11 cellular contexts compared by ENCODE assay signal in the genomic region with DNA sequence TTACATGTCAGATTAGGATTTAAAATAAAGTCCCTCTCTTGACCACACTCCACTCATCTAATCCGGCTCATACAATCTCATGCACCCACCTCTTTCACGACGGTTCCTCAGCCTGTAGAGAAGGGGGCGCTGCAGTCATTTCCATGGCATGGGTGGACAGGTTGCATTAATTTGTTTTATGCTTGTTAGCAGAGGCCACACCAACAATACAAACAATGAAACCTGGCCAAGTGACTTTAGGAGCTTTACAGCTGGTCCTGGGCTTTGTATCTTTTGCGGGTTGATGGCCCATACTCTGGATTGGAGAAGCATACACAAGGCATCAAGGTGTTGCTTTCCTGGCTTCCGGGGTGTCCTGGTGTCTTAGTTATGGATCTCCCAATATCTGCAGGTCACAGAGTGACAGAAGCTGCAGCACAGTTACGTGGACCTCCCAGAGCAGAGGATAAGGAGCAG. TPM values are rescaled to one million over a fixed set of nuclear protein-coding genes. Genes with fewer than 3 reads are reported as not detected.
DNase-seq lines count a peak whose midpoint lies in the region; ATAC-seq and TF ChIP-seq lines count a peak whose summit lies in the region.
"Had no signal": no experiment of that assay in that cellular context is flagged by ENCODE, and none has a peak within 500 bp of the region (broad histone marks: within the 10 kb centered on the region; RNA-seq: fewer than 3 reads in every experiment).

No MANE protein-coding gene starts in this region.

- H3K27me3 Mint-ChIP-seq in Calu3 (ENCODE audit: unreplicated experiment) = peaks cover 11% of the 10 kb centered on the region

- TF ChIP-seq POLR2A in lower leg skin (IDR thresholded peaks at IDR 0.05) = no peak

- no TSS peak for BruUV-seq in Calu3 (replicated peaks; lab: Mats Ljungman, UMichigan)

- DNase-seq in Calu3 (peak; percentile 73), HCEC 1CT (peak; percentile 55), SW 1271 (lab: John Stamatoyannopoulos, UW) (peak; percentile 23 to 44), iris pigment epithelial cell (ENCODE audit: low read depth) (peak; percentile 71), sciatic nerve (ENCODE audit: low spot score) (no peak), lower leg skin (ENCODE audit: low spot score in 2 of 2) (no peak), left ventricle myocardium superior (no peak)
- DNase-seq: activated effector memory CD4-positive, alpha-beta T cell treated with Interleukin-2 at 50 U/mL for 16 hours; NCI-H2107 had no signal

- peaks cover 10% of the 10 kb centered on the region for H3K4me1 Mint-ChIP-seq in Calu3 (ENCODE audit: low read depth, unreplicated experiment)

- H3K4me3 ChIP-seq in lower leg skin (ENCODE audit: low read depth, poor library complexity, severe bottlenecking) = no peak overlapping the region
- H3K4me3 ChIP-seq: lung had no signal

- H3K4me3 Mint-ChIP-seq in Calu3 (ENCODE audit: low read depth, unreplicated experiment) = no peak overlapping the region

- intact Hi-C loops in Calu3 (cut with micrococcal nuclease; ENCODE audit: unreplicated experiment) (loop anchor here (1.0 kb wide), 1 partner anchor 78 kb away; no protein-coding TSS in a partner anchor), sciatic nerve (cut with DNase I) (no loop called here), lower leg skin (cut with DNase I; ENCODE audit: low total_unique reads) (no loop called here), left ventricle myocardium superior (cut with micrococcal nuclease) (no loop called here)

- TF ChIP-seq CTCF in Calu3 (IDR thresholded peaks at IDR 0.05; ENCODE audit: unreplicated experiment) (peak; percentile 63), lower leg skin (IDR thresholded peaks at IDR 0.05) (no peak)

- WGBS in lower leg skin, 2 donors = 40 to 43% methylated on average over 7 of the region's 7 CpGs

- no peaks in the 10 kb centered on the region for H3K9me3 Mint-ChIP-seq in Calu3 (ENCODE audit: low read depth, unreplicated experiment)

- CTCF ChIA-PET in Calu3 (lab: Charles Lee) = interaction anchor here (0.6 to 1.6 kb wide), 9 partner anchors 8 to 275 kb away, joined by 3 to 20 read pairs (median 4); a partner anchor contains a TSS

- H3K27ac Mint-ChIP-seq in Calu3 (ENCODE audit: unreplicated experiment) = no peak overlapping the region

- H3K36me3 Mint-ChIP-seq in Calu3 (ENCODE audit: insufficient read depth, unreplicated experiment) = peaks cover 5% of the 10 kb centered on the region

- ATAC-seq in sciatic nerve (no peak), HG03159 (IDR thresholded peaks at IDR 0.05; ENCODE audit: unreplicated experiment) (no peak), left ventricle myocardium superior (no peak)

RNA-seq across cellular contexts. Expression of a gene that starts 9.7 kb away (rescaled TPM):
- 198 and 213 TPM in 2 replicates for total RNA-seq in Calu3 (2022)
- 57.1 TPM for total RNA-seq in sciatic nerve
- total RNA-seq in lower leg skin = 10 to 100 TPM; 45.5 to 88.7 (median 80.3) TPM
- total RNA-seq in left ventricle myocardium superior = 109 TPM

RNA-seq across cellular contexts. Expression of a gene that starts 14.1 kb away (rescaled TPM):
- not detected in 2 replicates for total RNA-seq in Calu3 (2022)
- total RNA-seq in sciatic nerve = not detected
- total RNA-seq in lower leg skin = not detected
- not detected for total RNA-seq in left ventricle myocardium superior
- total RNA-seq: lung had no signal

RNA-seq across cellular contexts. Expression of a gene that starts 42.9 kb away (rescaled TPM):
- total RNA-seq in Calu3 (2022) = 14.4 and 17.6 TPM in 2 replicates
- total RNA-seq in sciatic nerve = not detected
- not detected for total RNA-seq in lower leg skin
- not detected for total RNA-seq in left ventricle myocardium superior

RNA-seq across cellular contexts. Expression of a gene that starts 46.1 kb away (rescaled TPM):
- total RNA-seq in Calu3 (2022) (179 and 182 TPM in 2 replicates), sciatic nerve (66.2 TPM), lower leg skin (10 to 100 TPM; 60.0 to 66.7 (median 64.9) TPM), left ventricle myocardium superior (35.5 TPM)

Comparison
In these comparisons a context has a peak if more than half of its experiments do, and no peak if none do; other contexts are left out.
1. DNase-seq: peak in Calu3 (single experiment), HCEC 1CT (single experiment), SW 1271 (2 of 2) and iris pigment epithelial cell (single experiment); none in sciatic nerve (single experiment), lower leg skin (0 of 2) and left ventricle myocardium superior (single experiment).
2. RNA of a gene that starts 42.9 kb away (total RNA-seq): 14.4 to 17.6 TPM in Calu3; not detected in sciatic nerve (single experiment), not detected in lower leg skin and not detected in left ventricle myocardium superior (single experiment); every median in the first group is over 10 times any median in the second.